8 cellular contexts compared by ENCODE assay signal in genomic region chr4:26985836-26986235, GRCh38.
DNase-seq lines count a peak whose midpoint lies in the region; ATAC-seq, FAIRE-seq and TF ChIP-seq lines count a peak whose summit lies in the region.

No MANE protein-coding gene starts in this region.

- H3K9me3 ChIP-seq in MG63, result no peaks in the 10 kb centered on the region

- H3K36me3 Mint-ChIP-seq in activated naive CD4-positive, alpha-beta T cell treated with anti-CD3 and anti-CD28 coated beads, Interleukin-2, amount 50 U/mL, for 72 hours, result peaks cover 9 to 29% of the 10 kb centered on the region in 2 donors

- DNase-seq in GM12891 (ENCODE audit: insufficient read length, low spot score) (no peak), SIG-M5 treated with dmso at 0.1 percent for 504 hours (lab: John Stamatoyannopoulos, UW; ENCODE audit: unreplicated experiment) (no peak), HUDEP-2 (lab: John Stamatoyannopoulos, UW; ENCODE audit: unreplicated experiment in 76 of 76) (no peak), MG63 (no peak), foreskin fibroblast (no peak)
- DNase-seq in activated naive CD4-positive, alpha-beta T cell treated with anti-CD3 and anti-CD28 coated beads, Interleukin-2, amount 50 U/mL, for 72 hours (ENCODE audit: low spot score in 2 of 2), result no peak

- H3K27ac Mint-ChIP-seq in activated naive CD4-positive, alpha-beta T cell treated with anti-CD3 and anti-CD28 coated beads, Interleukin-2, amount 50 U/mL, for 72 hours, result no peak overlapping the region

- no peak for TF ChIP-seq CTCF in foreskin fibroblast (IDR thresholded peaks at IDR 0.05; ENCODE audit: low read depth, low read length)

- peak; percentile 77 for FAIRE-seq in GM12891 (lab: Jason Lieb, UNC)

- TF ChIP-seq POLR2A in GM12891 (IDR thresholded peaks at IDR 0.05; ENCODE audit: low read depth, low read length), result no peak

- no peaks in the 10 kb centered on the region for H3K36me3 ChIP-seq in MG63

- peaks cover 0 to 4% of the 10 kb centered on the region in 2 donors for H3K9me3 Mint-ChIP-seq in activated naive CD4-positive, alpha-beta T cell treated with anti-CD3 and anti-CD28 coated beads, Interleukin-2, amount 50 U/mL, for 72 hours

- ATAC-seq in GM21381 (IDR thresholded peaks at IDR 0.05; ENCODE audit: unreplicated experiment) (peak; percentile 84), HG03520 (IDR thresholded peaks at IDR 0.05; ENCODE audit: unreplicated experiment) (peak; percentile 89)
- peak; percentile 83 to 97 for ATAC-seq in activated naive CD4-positive, alpha-beta T cell treated with anti-CD3 and anti-CD28 coated beads, Interleukin-2, amount 50 U/mL, for 72 hours

- no peaks in the 10 kb centered on the region for H3K27me3 ChIP-seq in MG63

- H3K4me3 ChIP-seq in MG63, result no peak overlapping the region
- H3K4me3 ChIP-seq in foreskin fibroblast (ENCODE audit: low read depth in 1 of 2, low read length in 2 of 2), result no peak overlapping the region

TF ChIP-seq in GM12891, 5 proteins besides CTCF, POLR2A, EP300 and RAD21:
- TF ChIP-seq POU2F2 (IDR thresholded peaks at IDR 0.05; ENCODE audit: low read depth, low read length), result 0 out of 2 replicates have a peak, but pooled peaks have one; percentile 59
- no peak for TF ChIP-seq PAX5 (IDR thresholded peaks at IDR 0.05; ENCODE audit: insufficient read depth, low read length, severe bottlenecking)
